In the genomic region with DNA sequence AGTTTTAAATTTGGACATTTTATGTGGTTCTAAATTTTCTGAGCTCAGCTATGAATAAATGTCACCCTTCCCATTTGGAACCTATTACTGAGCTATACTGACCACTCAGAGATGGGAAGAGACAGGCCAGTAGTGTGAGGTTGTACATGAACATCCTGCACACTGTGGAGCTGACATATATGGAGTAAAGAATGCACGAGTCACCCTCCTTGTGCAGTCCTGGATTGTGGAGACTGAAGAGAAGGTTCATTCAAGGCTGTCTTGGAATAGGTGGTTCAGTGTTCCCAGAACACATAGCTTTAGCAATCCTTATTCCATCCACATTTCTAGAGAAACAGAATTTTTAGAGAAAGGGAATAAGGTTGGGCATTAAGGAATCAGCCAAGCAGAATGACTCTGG, we compare ENCODE assay signal across 1 cellular context.
TF ChIP-seq lines count a peak whose summit lies in the region.

No MANE protein-coding gene starts in this region.

TF ChIP-seq in H1, 55 proteins besides CTCF, POLR2A, EP300 and RAD21 (continued from another document):
- TF ChIP-seq GTF2F1 (IDR thresholded peaks at IDR 0.05; ENCODE audit: borderline replicate concordance, low read depth, low read length) (no peak), JUN (IDR thresholded peaks at IDR 0.05; ENCODE audit: low read depth, low read length) (no peak)
